1 cellular context compared by ENCODE assay signal in genomic region chr1:64983110-64983509, GRCh38.
TF ChIP-seq lines count a peak whose summit lies in the region.

No MANE protein-coding gene starts in this region.

TF ChIP-seq in HepG2, 621 proteins besides CTCF, POLR2A, EP300 and RAD21 (continued from another document):
- TF ChIP-seq MLXIP (CRISPR knock-in tag; IDR thresholded peaks at IDR 0.05; ENCODE audit: borderline replicate concordance) (no peak), TAF15 (IDR thresholded peaks at IDR 0.05; ENCODE audit: low read depth, low read length, poor library complexity, severe bottlenecking) (no peak), FOSL2 (CRISPR knock-in tag; IDR thresholded peaks at IDR 0.05) (peak; percentile 84), SOX13 (IDR thresholded peaks at IDR 0.05) (no peak), SOX13 (CRISPR knock-in tag; conservative IDR thresholded peaks at IDR 0.05 in 1 of 2, IDR thresholded peaks at IDR 0.05 in 1 of 2) (peak in 1 of 2 experiments; percentile 23; a peak in 1 of 4 replicates), ZBTB1 (CRISPR knock-in tag; IDR thresholded peaks at IDR 0.05; ENCODE audit: borderline replicate concordance) (no peak), FOXA3 (CRISPR knock-in tag; IDR thresholded peaks at IDR 0.05) (peak; percentile 22; the same call in 1 of the 2 replicates), SOX5 (CRISPR knock-in tag; IDR thresholded peaks at IDR 0.05; ENCODE audit: borderline replicate concordance) (peak; percentile 12; the same call in 1 of the 2 replicates), NR2F6 (IDR thresholded peaks at IDR 0.05) (peak; percentile 12; the same call in 1 of the 2 replicates), NR2F6 (CRISPR knock-in tag; IDR thresholded peaks at IDR 0.05) (no peak), RFX3 (CRISPR knock-in tag; IDR thresholded peaks at IDR 0.05) (peak; percentile 73), ARID3A (IDR thresholded peaks at IDR 0.05; ENCODE audit: low read depth, low read length) (peak; percentile 57; the same call in 1 of the 2 replicates), RFX1 (IDR thresholded peaks at IDR 0.05) (peak; percentile 76), HOMEZ (CRISPR knock-in tag; IDR thresholded peaks at IDR 0.05; ENCODE audit: low read depth) (0 out of 2 replicates have a peak, but pooled peaks have one; percentile 7), ZNF547 (CRISPR knock-in tag; IDR thresholded peaks at IDR 0.05) (no peak), BHLHE40 (IDR thresholded peaks at IDR 0.05; ENCODE audit: low read length) (peak; percentile 37; the same call in 1 of the 2 replicates), TBL1XR1 (IDR thresholded peaks at IDR 0.05; ENCODE audit: borderline replicate concordance, low read length, partially characterized antibody) (peak; percentile 40), ZNF12 (CRISPR knock-in tag; IDR thresholded peaks at IDR 0.05) (peak; percentile 94), ZNF562 (CRISPR knock-in tag; IDR thresholded peaks at IDR 0.05; ENCODE audit: borderline replicate concordance) (no peak), ZNF644 (CRISPR knock-in tag; IDR thresholded peaks at IDR 0.05; ENCODE audit: low read depth) (peak; percentile 22; the same call in 1 of the 2 replicates), ZUFSP (CRISPR knock-in tag; IDR thresholded peaks at IDR 0.05; ENCODE audit: borderline replicate concordance) (no peak), FOSL1 (CRISPR knock-in tag; IDR thresholded peaks at IDR 0.05; ENCODE audit: borderline replicate concordance) (peak; percentile 36; the same call in 1 of the 2 replicates), RARA (CRISPR knock-in tag; IDR thresholded peaks at IDR 0.05) (peak; percentile 78), SAP130 (CRISPR knock-in tag; IDR thresholded peaks at IDR 0.05; ENCODE audit: low read depth) (peak; percentile 52), ZMYM2 (CRISPR knock-in tag; IDR thresholded peaks at IDR 0.05) (no peak), MXI1 (IDR thresholded peaks at IDR 0.05; ENCODE audit: borderline replicate concordance, low read depth, low read length) (peak; percentile 59; the same call in 1 of the 3 replicates), ARID5B (CRISPR knock-in tag; IDR thresholded peaks at IDR 0.05) (peak; percentile 40; the same call in 1 of the 2 replicates), TEAD3 (CRISPR knock-in tag; optimal IDR thresholded peaks at IDR 0.05; ENCODE audit: borderline replicate concordance) (peak; percentile 16), SKI (IDR thresholded peaks at IDR 0.05; ENCODE audit: partially characterized antibody) (peak; percentile 79)
